8 cellular contexts compared by ENCODE assay signal in genomic region chr18:31977270-31977872, GRCh38. TPM values are rescaled to one million over a fixed set of nuclear protein-coding genes. Genes with fewer than 3 reads are reported as not detected.
DNase-seq lines count a peak whose midpoint lies in the region; ATAC-seq, FAIRE-seq and TF ChIP-seq lines count a peak whose summit lies in the region.

No MANE protein-coding gene starts in this region.

- 63 to 76% (median 66%) methylated on average over 9 of the region's 9 CpGs for WGBS in stomach, 5 donors

- H3K9me3 ChIP-seq in NT2/D1 (ENCODE audit: insufficient read depth, low read length) (peaks cover 52% of the 10 kb centered on the region), stomach (peaks cover 16 to 43% (median 33%) of the 10 kb centered on the region in 4 donors)

- no peaks in the 10 kb centered on the region for H3K27me3 Mint-ChIP-seq in MCF 10A (ENCODE audit: insufficient read depth, unreplicated experiment)

- H3K36me3 Mint-ChIP-seq in MCF 10A (ENCODE audit: insufficient read depth, unreplicated experiment) = no peaks in the 10 kb centered on the region

- H3K9ac ChIP-seq in NT2/D1 (ENCODE audit: insufficient read length, low read depth) = no peak overlapping the region

- H3K27me3 ChIP-seq in NT2/D1 (ENCODE audit: insufficient read depth, insufficient read length) = no peaks in the 10 kb centered on the region
- H3K27me3 ChIP-seq in stomach = no peaks in the 10 kb centered on the region

- no peak overlapping the region for H3K27ac Mint-ChIP-seq in MCF 10A (ENCODE audit: low read depth, unreplicated experiment)

- FAIRE-seq in GM19239 (lab: Jason Lieb, UNC) = peak; percentile 79

- intact Hi-C loops in MCF 10A (cut with micrococcal nuclease) (loop anchor here (1.0 to 5.0 kb wide), 2 partner anchors 158 to 420 kb away; no protein-coding TSS in a partner anchor), stomach (cut with DNase I; ENCODE audit: low total_unique reads) (no loop called here)

- H3K9me3 Mint-ChIP-seq in MCF 10A (ENCODE audit: unreplicated experiment) = peaks cover 31% of the 10 kb centered on the region

- no peak for TF ChIP-seq POLR2A in stomach (IDR thresholded peaks at IDR 0.05)

- no peak for TF ChIP-seq EP300 in stomach (IDR thresholded peaks at IDR 0.05)

- no peaks in the 10 kb centered on the region for H3K36me3 ChIP-seq in NT2/D1 (ENCODE audit: insufficient read depth, insufficient read length, low read length)
- no peaks in the 10 kb centered on the region for H3K36me3 ChIP-seq in stomach

- DNase-seq in GM19239 (ENCODE audit: insufficient read length, low spot score) = no peak
- DNase-seq in NT2/D1 (ENCODE audit: low read depth, low spot score) = peak; percentile 55
- peak; percentile 56 for DNase-seq in MCF 10A (ENCODE audit: unreplicated experiment)
- DNase-seq in islet precursor cell = peak; percentile 65
- no peak for DNase-seq in stomach
- no peak for DNase-seq in KG1 (lab: John Stamatoyannopoulos, UW)

- POLR2A ChIA-PET in MCF 10A (lab: Yijun Ruan, JAX) = no interaction called here

- TF ChIP-seq CTCF in C4-2B (conservative IDR thresholded peaks at IDR 0.05) (peak; percentile 79), MCF 10A (IDR thresholded peaks at IDR 0.05; ENCODE audit: unreplicated experiment) (peak; percentile 56), stomach (IDR thresholded peaks at IDR 0.05) (peak in 5 of 7 experiments; percentile 33 to 67 (median 57))

- CTCF ChIA-PET in MCF 10A (lab: Yijun Ruan, JAX) = interaction anchor here (0.6 to 2.1 kb wide), 10 partner anchors 9 to 735 kb away, joined by 3 to 6 read pairs (median 3); partner anchors contain the start of gene TRAPPC8

- no peak overlapping the region for H3K4me3 Mint-ChIP-seq in MCF 10A (ENCODE audit: unreplicated experiment)

- H3K4me1 ChIP-seq in NT2/D1 (ENCODE audit: insufficient read depth, insufficient read length) = no peaks in the 10 kb centered on the region
- H3K4me1 ChIP-seq in stomach = no peaks in the 10 kb centered on the region

- no peak for ATAC-seq in GM18520 (IDR thresholded peaks at IDR 0.05; ENCODE audit: unreplicated experiment)

- no TSS peak for BruUV-seq in MCF 10A (replicated peaks; lab: Mats Ljungman, UMichigan)

- no peak overlapping the region for H3K27ac ChIP-seq in C4-2B
- no peak overlapping the region for H3K27ac ChIP-seq in stomach

- no peak overlapping the region for H3K4me3 ChIP-seq in NT2/D1 (ENCODE audit: insufficient read length, low read depth)
- no peak overlapping the region for H3K4me3 ChIP-seq in stomach

- no peaks in the 10 kb centered on the region for H3K4me1 Mint-ChIP-seq in MCF 10A (ENCODE audit: insufficient read depth, unreplicated experiment)

RNA-seq across cellular contexts. Expression of gene TRAPPC8, which starts 34.4 kb away (rescaled TPM):
- total RNA-seq in MCF 10A (2022) (29.0 and 33.9 TPM in 2 replicates), stomach (10 to 100 TPM; 33.5 to 75.6 (median 43.5) TPM)
- polyA plus RNA-seq in stomach = 10 to 100 TPM in 2 of 3 donors, 1 to 10 TPM in 1; 8.6 to 14.1 (median 11.5) TPM

RNA-seq across cellular contexts. Expression of gene RNF125, which starts 41.3 kb away (rescaled TPM):
- 3.5 and 6.2 TPM in 2 replicates for total RNA-seq in MCF 10A (2022)
- total RNA-seq in stomach = 10 to 100 TPM in 2 of 5 donors, 1 to 10 TPM in 2, not detected in 1; 3.0 to 50.2 (median 11.2) TPM
- polyA plus RNA-seq in stomach = 1 to 10 TPM; 1.1 to 1.4 (median 1.2) TPM

Comparison
In these comparisons a context has a peak if more than half of its experiments do, and no peak if none do; other contexts are left out.
1. DNase-seq: peak in NT2/D1 (single experiment), MCF 10A (single experiment) and islet precursor cell (single experiment); none in GM19239 (single experiment), stomach (single experiment) and KG1 (single experiment).
2. Peak in every context shown above with its lines, with median percentiles within 50 percentile points of each other: CTCF ChIP-seq.